Comparison of ENCODE assay signal across 37 cellular contexts in genomic region chr13:29640665-29641064, GRCh38.
"Had no signal": no experiment of that assay in that cellular context is flagged by ENCODE, and none has a peak within 500 bp of the region (broad histone marks: within the 10 kb centered on the region; RNA-seq: fewer than 3 reads in every experiment).

No MANE protein-coding gene starts in this region.

- DNase-seq: activated CD4-positive, alpha-beta memory T cell treated with anti-CD3 and anti-CD28 coated beads, Interleukin-2, amount 10 ng/mL, durations not matched to agents 7 days and 5 days; activated CD4-positive, alpha-beta T cell treated with anti-CD3 and anti-CD28 coated beads for 1 hour; activated CD4-positive, alpha-beta T cell treated with anti-CD3 and anti-CD28 coated beads for 36 hours; activated CD4-positive, alpha-beta T cell treated with anti-CD3 and anti-CD28 coated beads for 48 hours; activated CD4-positive, alpha-beta T cell treated with anti-CD3 and anti-CD28 coated beads, Interleukin-2, amount 10 ng/mL, durations not matched to agents 7 days and 5 days; activated CD4-positive, alpha-beta T cell treated with anti-CD3 and anti-CD28 coated beads, Interleukin-2, amount 50 U/mL, for 48 hours; activated CD4-positive, CD25-positive, alpha-beta regulatory T cell; activated CD8-positive, alpha-beta memory T cell treated with anti-CD3 and anti-CD28 coated beads for 24 hours; activated CD8-positive, alpha-beta memory T cell treated with anti-CD3 and anti-CD28 coated beads, Interleukin-2, amount 10 ng/mL, durations not matched to agents 7 days and 5 days; activated CD8-positive, alpha-beta memory T cell treated with anti-CD3 and anti-CD28 coated beads, Interleukin-2, amount 50 U/mL, for 48 hours; activated CD8-positive, alpha-beta T cell treated with anti-CD3 and anti-CD28 coated beads, Interleukin-2, amount 10 ng/mL, durations not matched to agents 7 days and 5 days; activated effector memory CD4-positive, alpha-beta T cell treated with Interleukin-2 at 50 U/mL for 16 hours; activated gamma-delta T cell; activated naive CD4-positive, alpha-beta T cell treated with anti-CD3 and anti-CD28 coated beads, Interleukin-2, amount 10 ng/mL, durations not matched to agents 7 days and 5 days; activated naive CD4-positive, alpha-beta T cell treated with Interleukin-2 at 50 U/mL for 16 hours; activated naive CD8-positive, alpha-beta T cell treated with anti-CD3 and anti-CD28 coated beads, Interleukin-2, amount 10 ng/mL, durations not matched to agents 7 days and 5 days; activated naive CD8-positive, alpha-beta T cell treated with anti-CD3 and anti-CD28 coated beads, Interleukin-2, amount 50 U/mL, for 24 hours; activated T-cell treated with anti-CD3 and anti-CD28 coated beads, Interleukin-2, amount 50 U/mL, for 24 hours; activated T-cell treated with anti-CD3 and anti-CD28 coated beads, Interleukin-2, amount 50 U/mL, for 48 hours; amygdala; aorta; body of pancreas; brain microvascular endothelial cell; central memory CD4-positive, alpha-beta T cell; SW 1271; T-helper 1 cell; T-helper 2 cell; T-helper 9 cell had no signal

- H3K27ac ChIP-seq: body of pancreas, brain microvascular endothelial cell, breast epithelium, VCaP had no signal

- H3K36me3 Mint-ChIP-seq: activated CD8-positive, alpha-beta memory T cell treated with anti-CD3 and anti-CD28 coated beads, Interleukin-2, amount 10 ng/mL, durations not matched to agents 7 days and 5 days; activated naive CD4-positive, alpha-beta T cell treated with anti-CD3 and anti-CD28 coated beads, Interleukin-2, amount 10 ng/mL, durations not matched to agents 7 days and 5 days; activated naive CD4-positive, alpha-beta T cell treated with anti-CD3 and anti-CD28 coated beads, Interleukin-2, amount 50 U/mL, for 24 hours; activated naive CD8-positive, alpha-beta T cell; activated naive CD8-positive, alpha-beta T cell treated with anti-CD3 and anti-CD28 coated beads, Interleukin-2, amount 10 ng/mL, durations not matched to agents 7 days and 5 days; WTC11 had no signal

- H3K4me1 ChIP-seq: body of pancreas, breast epithelium had no signal

- ATAC-seq: activated CD4-positive, alpha-beta T cell treated with anti-CD3 and anti-CD28 coated beads for 36 hours; activated CD4-positive, CD25-positive, alpha-beta regulatory T cell treated with anti-CD3 and anti-CD28 coated beads, Interleukin-2, amount 50 U/mL, for 24 hours; activated CD8-positive, alpha-beta memory T cell treated with anti-CD3 and anti-CD28 coated beads, Interleukin-2, amount 10 ng/mL, durations not matched to agents 7 days and 5 days; activated CD8-positive, alpha-beta T cell treated with anti-CD3 and anti-CD28 coated beads, Interleukin-2, amount 10 ng/mL, durations not matched to agents 7 days and 5 days; activated naive CD8-positive, alpha-beta T cell treated with anti-CD3 and anti-CD28 coated beads, Interleukin-2, amount 50 U/mL, for 24 hours; body of pancreas; WTC11 had no signal

- H3K4me3 Mint-ChIP-seq: activated CD4-positive, alpha-beta memory T cell treated with anti-CD3 and anti-CD28 coated beads, Interleukin-2, amount 10 ng/mL, durations not matched to agents 7 days and 5 days; activated CD4-positive, alpha-beta T cell treated with anti-CD3 and anti-CD28 coated beads for 36 hours; activated CD4-positive, alpha-beta T cell treated with anti-CD3 and anti-CD28 coated beads, Interleukin-2, amount 10 ng/mL, durations not matched to agents 7 days and 5 days; activated CD8-positive, alpha-beta memory T cell treated with anti-CD3 and anti-CD28 coated beads, Interleukin-2, amount 10 ng/mL, durations not matched to agents 7 days and 5 days; activated CD8-positive, alpha-beta T cell treated with anti-CD3 and anti-CD28 coated beads, Interleukin-2, amount 10 ng/mL, durations not matched to agents 7 days and 5 days; activated naive CD4-positive, alpha-beta T cell treated with anti-CD3 and anti-CD28 coated beads, Interleukin-2, amount 10 ng/mL, durations not matched to agents 7 days and 5 days; activated naive CD4-positive, alpha-beta T cell treated with anti-CD3 and anti-CD28 coated beads, Interleukin-2, amount 50 U/mL, for 24 hours; activated naive CD8-positive, alpha-beta T cell; activated naive CD8-positive, alpha-beta T cell treated with anti-CD3 and anti-CD28 coated beads, Interleukin-2, amount 10 ng/mL, durations not matched to agents 7 days and 5 days; activated naive CD8-positive, alpha-beta T cell treated with anti-CD3 and anti-CD28 coated beads, Interleukin-2, amount 50 U/mL, for 24 hours; activated T-cell treated with anti-CD3 and anti-CD28 coated beads, Interleukin-2, amount 50 U/mL, for 24 hours; T-helper 1 cell treated with Interleukin-12 subunit alpha and Interleukin-12 subunit beta and Interleukin-4 antibody, amounts not matched to agents 30 μg/mL and 1 μg/mL, for 36 hours; T-helper 2 cell treated with Interferon-gamma antibody and Interleukin-4, amounts not matched to agents 5 μg/mL and 100 μg/mL, for 36 hours; WTC11 had no signal

- H3K27ac Mint-ChIP-seq: activated CD4-positive, alpha-beta memory T cell treated with anti-CD3 and anti-CD28 coated beads, Interleukin-2, amount 10 ng/mL, durations not matched to agents 7 days and 5 days; activated CD4-positive, alpha-beta T cell treated with anti-CD3 and anti-CD28 coated beads for 36 hours; activated CD4-positive, alpha-beta T cell treated with anti-CD3 and anti-CD28 coated beads, Interleukin-2, amount 10 ng/mL, durations not matched to agents 7 days and 5 days; activated CD8-positive, alpha-beta memory T cell treated with anti-CD3 and anti-CD28 coated beads, Interleukin-2, amount 10 ng/mL, durations not matched to agents 7 days and 5 days; activated CD8-positive, alpha-beta T cell treated with anti-CD3 and anti-CD28 coated beads, Interleukin-2, amount 10 ng/mL, durations not matched to agents 7 days and 5 days; activated naive CD4-positive, alpha-beta T cell treated with anti-CD3 and anti-CD28 coated beads, Interleukin-2, amount 10 ng/mL, durations not matched to agents 7 days and 5 days; activated naive CD4-positive, alpha-beta T cell treated with anti-CD3 and anti-CD28 coated beads, Interleukin-2, amount 50 U/mL, for 24 hours; activated naive CD8-positive, alpha-beta T cell; activated naive CD8-positive, alpha-beta T cell treated with anti-CD3 and anti-CD28 coated beads, Interleukin-2, amount 10 ng/mL, durations not matched to agents 7 days and 5 days; activated naive CD8-positive, alpha-beta T cell treated with anti-CD3 and anti-CD28 coated beads, Interleukin-2, amount 50 U/mL, for 24 hours; activated T-cell treated with anti-CD3 and anti-CD28 coated beads, Interleukin-2, amount 50 U/mL, for 24 hours; activated T-helper 2 cell treated with anti-CD3 and anti-CD28 coated beads, Interferon-gamma antibody, Interleukin-2, Interleukin-4, amounts not matched to agents 10 μg/mL and 5 μg/mL and 100 μg/mL, durations not matched to agents 14 hours and 24 hours and 36 hours; T-helper 1 cell treated with Interleukin-12 subunit alpha and Interleukin-12 subunit beta and Interleukin-4 antibody, amounts not matched to agents 30 μg/mL and 1 μg/mL, for 36 hours; T-helper 2 cell treated with Interferon-gamma antibody and Interleukin-4, amounts not matched to agents 5 μg/mL and 100 μg/mL, for 36 hours; WTC11 had no signal

- H3K9me3 Mint-ChIP-seq: activated naive CD4-positive, alpha-beta T cell treated with anti-CD3 and anti-CD28 coated beads, Interleukin-2, amount 10 ng/mL, durations not matched to agents 7 days and 5 days; activated naive CD4-positive, alpha-beta T cell treated with anti-CD3 and anti-CD28 coated beads, Interleukin-2, amount 50 U/mL, for 24 hours; activated naive CD8-positive, alpha-beta T cell treated with anti-CD3 and anti-CD28 coated beads, Interleukin-2, amount 10 ng/mL, durations not matched to agents 7 days and 5 days; activated naive CD8-positive, alpha-beta T cell treated with anti-CD3 and anti-CD28 coated beads, Interleukin-2, amount 50 U/mL, for 24 hours; activated T-cell treated with anti-CD3 and anti-CD28 coated beads, Interleukin-2, amount 50 U/mL, for 24 hours; activated T-helper 2 cell treated with anti-CD3 and anti-CD28 coated beads, Interferon-gamma antibody, Interleukin-2, Interleukin-4, amounts not matched to agents 10 μg/mL and 5 μg/mL and 100 μg/mL, durations not matched to agents 14 hours and 24 hours and 36 hours; T-helper 1 cell treated with Interleukin-12 subunit alpha and Interleukin-12 subunit beta and Interleukin-4 antibody, amounts not matched to agents 30 μg/mL and 1 μg/mL, for 36 hours; T-helper 2 cell treated with Interferon-gamma antibody and Interleukin-4, amounts not matched to agents 5 μg/mL and 100 μg/mL, for 36 hours had no signal

- H3K36me3 ChIP-seq: brain microvascular endothelial cell, breast epithelium had no signal

- H3K27me3 ChIP-seq: body of pancreas, brain microvascular endothelial cell, breast epithelium had no signal

- H3K4me1 Mint-ChIP-seq: activated CD4-positive, alpha-beta memory T cell treated with anti-CD3 and anti-CD28 coated beads, Interleukin-2, amount 10 ng/mL, durations not matched to agents 7 days and 5 days; activated CD4-positive, alpha-beta T cell treated with anti-CD3 and anti-CD28 coated beads for 36 hours; activated CD4-positive, alpha-beta T cell treated with anti-CD3 and anti-CD28 coated beads, Interleukin-2, amount 10 ng/mL, durations not matched to agents 7 days and 5 days; activated CD8-positive, alpha-beta memory T cell treated with anti-CD3 and anti-CD28 coated beads, Interleukin-2, amount 10 ng/mL, durations not matched to agents 7 days and 5 days; activated naive CD4-positive, alpha-beta T cell treated with anti-CD3 and anti-CD28 coated beads, Interleukin-2, amount 10 ng/mL, durations not matched to agents 7 days and 5 days; activated naive CD4-positive, alpha-beta T cell treated with anti-CD3 and anti-CD28 coated beads, Interleukin-2, amount 50 U/mL, for 24 hours; activated naive CD8-positive, alpha-beta T cell treated with anti-CD3 and anti-CD28 coated beads, Interleukin-2, amount 10 ng/mL, durations not matched to agents 7 days and 5 days; activated naive CD8-positive, alpha-beta T cell treated with anti-CD3 and anti-CD28 coated beads, Interleukin-2, amount 50 U/mL, for 24 hours; WTC11 had no signal

- H3K4me3 ChIP-seq: body of pancreas, breast epithelium had no signal

- H3K9me3 ChIP-seq: body of pancreas, breast epithelium had no signal
